In genomic region chr1:57007948-57008347, GRCh38 we compare ENCODE assay signal across 23 cellular contexts. TPM values are rescaled to one million over a fixed set of nuclear protein-coding genes. Genes with fewer than 3 reads are reported as not detected.
"Had no signal": no experiment of that assay in that cellular context is flagged by ENCODE, and none has a peak within 500 bp of the region (broad histone marks: within the 10 kb centered on the region; RNA-seq: fewer than 3 reads in every experiment).

No MANE protein-coding gene starts in this region.

- H3K36me3 Mint-ChIP-seq: activated CD4-positive, alpha-beta memory T cell treated with anti-CD3 and anti-CD28 coated beads for 36 hours; activated naive CD4-positive, alpha-beta T cell treated with anti-CD3 and anti-CD28 coated beads, Interleukin-2, amount 10 ng/mL, durations not matched to agents 7 days and 5 days; naive B cell had no signal

- H3K4me1 Mint-ChIP-seq: activated naive CD4-positive, alpha-beta T cell treated with anti-CD3 and anti-CD28 coated beads, Interleukin-2, amount 10 ng/mL, durations not matched to agents 7 days and 5 days; naive B cell; neural crest cell; T-helper 17 cell had no signal

- H3K36me3 ChIP-seq: gastrocnemius medialis, lower lobe of right lung had no signal

- H3K27me3 ChIP-seq: gastrocnemius medialis had no signal

- ATAC-seq: activated T-cell treated with anti-CD3 and anti-CD28 coated beads, Interleukin-2, amount 50 U/mL, for 72 hours; gastrocnemius medialis; T-helper 17 cell had no signal

- H3K4me3 ChIP-seq: gastrocnemius medialis, lower lobe of right lung had no signal

- H3K27me3 Mint-ChIP-seq: activated naive CD4-positive, alpha-beta T cell treated with anti-CD3 and anti-CD28 coated beads, Interleukin-2, amount 10 ng/mL, durations not matched to agents 7 days and 5 days; dendritic cell treated with granulocyte-macrophage colony-stimulating factor and Interleukin-4, amounts not matched to agents 40 ng/mL and 50 ng/mL, for 4 days; T-helper 17 cell had no signal

- H3K27ac Mint-ChIP-seq: activated CD4-positive, alpha-beta memory T cell treated with anti-CD3 and anti-CD28 coated beads for 36 hours; activated naive CD4-positive, alpha-beta T cell treated with anti-CD3 and anti-CD28 coated beads, Interleukin-2, amount 10 ng/mL, durations not matched to agents 7 days and 5 days; activated T-cell treated with anti-CD3 and anti-CD28 coated beads, Interleukin-2, amount 50 U/mL, for 72 hours; dendritic cell treated with granulocyte-macrophage colony-stimulating factor and Interleukin-4, amounts not matched to agents 40 ng/mL and 50 ng/mL, for 4 days; naive B cell; T-helper 17 cell had no signal

- H3K27ac ChIP-seq: gastrocnemius medialis, lower lobe of right lung had no signal

- H3K4me3 Mint-ChIP-seq: activated CD4-positive, alpha-beta memory T cell treated with anti-CD3 and anti-CD28 coated beads for 36 hours; activated naive CD4-positive, alpha-beta T cell treated with anti-CD3 and anti-CD28 coated beads, Interleukin-2, amount 10 ng/mL, durations not matched to agents 7 days and 5 days; activated T-cell treated with anti-CD3 and anti-CD28 coated beads, Interleukin-2, amount 50 U/mL, for 72 hours; dendritic cell treated with granulocyte-macrophage colony-stimulating factor and Interleukin-4, amounts not matched to agents 40 ng/mL and 50 ng/mL, for 4 days; neural crest cell; T-helper 17 cell had no signal

- DNase-seq: activated CD4-positive, alpha-beta memory T cell treated with anti-CD3 and anti-CD28 coated beads for 36 hours; activated CD4-positive, alpha-beta T cell treated with anti-CD3 and anti-CD28 coated beads for 48 hours; activated CD4-positive, CD25-positive, alpha-beta regulatory T cell; activated effector memory CD4-positive, alpha-beta T cell treated with Interleukin-2 at 50 U/mL for 16 hours; activated naive CD4-positive, alpha-beta T cell treated with anti-CD3 and anti-CD28 coated beads, Interleukin-2, amount 10 ng/mL, durations not matched to agents 7 days and 5 days; activated T-cell treated with anti-CD3 and anti-CD28 coated beads, Interleukin-2, amount 50 U/mL, for 72 hours; effector CD4-positive, alpha-beta T cell; gastrocnemius medialis; lower lobe of right lung; naive B cell; occipital lobe; stimulated activated CD4-positive, alpha-beta T cell treated with anti-CD3 and anti-CD28 coated beads, Interleukin-2, amount 100 ng/mL, for 48 hours; stimulated activated CD8-positive, alpha-beta memory T cell treated with anti-CD3 and anti-CD28 coated beads, Interleukin-4, amount 100 ng/mL, for 48 hours; stimulated activated naive CD4-positive, alpha-beta T cell; SW 1271; T-helper 17 cell had no signal

- H3K9me3 Mint-ChIP-seq: activated CD4-positive, alpha-beta memory T cell treated with anti-CD3 and anti-CD28 coated beads for 36 hours; activated naive CD4-positive, alpha-beta T cell treated with anti-CD3 and anti-CD28 coated beads, Interleukin-2, amount 10 ng/mL, durations not matched to agents 7 days and 5 days; dendritic cell treated with granulocyte-macrophage colony-stimulating factor and Interleukin-4, amounts not matched to agents 40 ng/mL and 50 ng/mL, for 4 days; neural crest cell had no signal

- H3K4me1 ChIP-seq: gastrocnemius medialis, lower lobe of right lung had no signal

- H3K9me3 ChIP-seq: gastrocnemius medialis, lower lobe of right lung had no signal

RNA-seq across cellular contexts. Expression of gene C8B, which starts 42.1 kb away (rescaled TPM):
- total RNA-seq: activated CD4-positive, alpha-beta memory T cell treated with anti-CD3 and anti-CD28 coated beads for 36 hours; activated T-cell treated with anti-CD3 and anti-CD28 coated beads, Interleukin-2, amount 50 U/mL, for 72 hours; chondrocyte; epithelial cell of proximal tubule; fibroblast of lung; mesenteric fat pad; neural crest cell; occipital lobe; T-helper 17 cell; urinary bladder had no signal
